In genomic region chr2:51795248-51795888, GRCh38 we compare ENCODE assay signal across 10 cellular contexts.
DNase-seq lines count a peak whose midpoint lies in the region; ATAC-seq and TF ChIP-seq lines count a peak whose summit lies in the region.
"Had no signal": no experiment of that assay in that cellular context is flagged by ENCODE, and none has a peak within 500 bp of the region (broad histone marks: within the 10 kb centered on the region; RNA-seq: fewer than 3 reads in every experiment).

No MANE protein-coding gene starts in this region.

- H3K36me3 ChIP-seq in testis (ENCODE audit: low read depth, missing control alignments) = no peaks in the 10 kb centered on the region
- H3K36me3 ChIP-seq: BLaER1 had no signal

- H3K27me3 ChIP-seq in testis = no peaks in the 10 kb centered on the region
- H3K27me3 ChIP-seq: BLaER1 had no signal

- no peak for ATAC-seq in activated naive CD8-positive, alpha-beta T cell treated with anti-CD3 and anti-CD28 coated beads, Interleukin-2, amount 50 U/mL, for 24 hours
- ATAC-seq in activated T-helper 17 cell treated with anti-CD3 and anti-CD28 coated beads, Interleukin-2, amount 50 U/mL, for 72 hours (replicated peaks) = no peak
- ATAC-seq in GM21526 (IDR thresholded peaks at IDR 0.05; ENCODE audit: low FRiP score, unreplicated experiment) = no peak
- ATAC-seq in effector memory CD8-positive, alpha-beta T cell (replicated peaks) = no peak
- ATAC-seq: activated naive CD4-positive, alpha-beta T cell treated with anti-CD3 and anti-CD28 coated beads, Interleukin-2, amount 50 U/mL, for 72 hours had no signal

- H3K4me3 ChIP-seq in choroid plexus epithelial cell (ENCODE audit: low read depth, low read length) (no peak overlapping the region), testis (no peak overlapping the region)
- H3K4me3 ChIP-seq: BLaER1 had no signal

- no peak overlapping the region for H3K4me3 Mint-ChIP-seq in activated naive CD8-positive, alpha-beta T cell treated with anti-CD3 and anti-CD28 coated beads, Interleukin-2, amount 50 U/mL, for 24 hours
- H3K4me3 Mint-ChIP-seq in activated naive CD8-positive, alpha-beta T cell treated with anti-CD3 and anti-CD28 coated beads for 36 hours = no peak overlapping the region
- H3K4me3 Mint-ChIP-seq in activated T-helper 17 cell treated with anti-CD3 and anti-CD28 coated beads, Interleukin-2, amount 50 U/mL, for 72 hours = no peak overlapping the region
- H3K4me3 Mint-ChIP-seq in effector memory CD8-positive, alpha-beta T cell = no peak overlapping the region

- no peaks in the 10 kb centered on the region for H3K4me1 Mint-ChIP-seq in activated naive CD8-positive, alpha-beta T cell treated with anti-CD3 and anti-CD28 coated beads, Interleukin-2, amount 50 U/mL, for 24 hours
- H3K4me1 Mint-ChIP-seq in activated naive CD8-positive, alpha-beta T cell treated with anti-CD3 and anti-CD28 coated beads for 36 hours = no peaks in the 10 kb centered on the region
- no peaks in the 10 kb centered on the region for H3K4me1 Mint-ChIP-seq in activated T-helper 17 cell treated with anti-CD3 and anti-CD28 coated beads, Interleukin-2, amount 50 U/mL, for 72 hours
- H3K4me1 Mint-ChIP-seq in effector memory CD8-positive, alpha-beta T cell (ENCODE audit: low read depth in 2 of 2) = no peaks in the 10 kb centered on the region

- no peak for TF ChIP-seq POLR2A in testis (IDR thresholded peaks at IDR 0.05)

- no peaks in the 10 kb centered on the region for H3K9me3 ChIP-seq in testis
- H3K9me3 ChIP-seq: BLaER1 had no signal

- no peak overlapping the region for H3K27ac ChIP-seq in testis
- H3K27ac ChIP-seq: BLaER1 had no signal

- peak; percentile 42 for TF ChIP-seq CTCF in choroid plexus epithelial cell (conservative IDR thresholded peaks at IDR 0.05; ENCODE audit: low read depth, low read length)
- TF ChIP-seq CTCF in testis (IDR thresholded peaks at IDR 0.05) = no peak

- DNase-seq in activated naive CD8-positive, alpha-beta T cell treated with anti-CD3 and anti-CD28 coated beads, Interleukin-2, amount 50 U/mL, for 24 hours = peak; percentile 3
- DNase-seq in activated naive CD8-positive, alpha-beta T cell treated with anti-CD3 and anti-CD28 coated beads for 36 hours = no peak
- DNase-seq in NCI-H2081 (lab: John Stamatoyannopoulos, UW) = peak; percentile 92 to 94
- peak; percentile 18 for DNase-seq in choroid plexus epithelial cell (ENCODE audit: low read depth)
- peak; percentile 43 for DNase-seq in testis
- no peak for DNase-seq in effector memory CD8-positive, alpha-beta T cell

- H3K36me3 Mint-ChIP-seq in activated naive CD8-positive, alpha-beta T cell treated with anti-CD3 and anti-CD28 coated beads, Interleukin-2, amount 50 U/mL, for 24 hours (ENCODE audit: low read depth) = no peaks in the 10 kb centered on the region
- no peaks in the 10 kb centered on the region for H3K36me3 Mint-ChIP-seq in activated naive CD8-positive, alpha-beta T cell treated with anti-CD3 and anti-CD28 coated beads for 36 hours
- H3K36me3 Mint-ChIP-seq in activated T-helper 17 cell treated with anti-CD3 and anti-CD28 coated beads, Interleukin-2, amount 50 U/mL, for 72 hours (ENCODE audit: low read depth) = no peaks in the 10 kb centered on the region
- no peaks in the 10 kb centered on the region for H3K36me3 Mint-ChIP-seq in effector memory CD8-positive, alpha-beta T cell (ENCODE audit: insufficient read depth)

- H3K9me3 Mint-ChIP-seq in activated naive CD8-positive, alpha-beta T cell treated with anti-CD3 and anti-CD28 coated beads, Interleukin-2, amount 50 U/mL, for 24 hours = peaks cover 40% of the 10 kb centered on the region
- H3K9me3 Mint-ChIP-seq in activated naive CD8-positive, alpha-beta T cell treated with anti-CD3 and anti-CD28 coated beads for 36 hours = peaks cover 17% of the 10 kb centered on the region
- H3K9me3 Mint-ChIP-seq in activated T-helper 17 cell treated with anti-CD3 and anti-CD28 coated beads, Interleukin-2, amount 50 U/mL, for 72 hours = peaks cover 3% of the 10 kb centered on the region
- H3K9me3 Mint-ChIP-seq in effector memory CD8-positive, alpha-beta T cell = peaks cover 1 to 9% of the 10 kb centered on the region in 2 donors

- intact Hi-C loops in testis (cut with DNase I; ENCODE audit: low total_unique reads) = no loop called here

- H3K4me1 ChIP-seq in testis = no peaks in the 10 kb centered on the region
- H3K4me1 ChIP-seq: BLaER1 had no signal

- WGBS in testis, 2 donors = 87 to 89% methylated on average over 4 to 6 of the region's 6 CpGs

- no peak overlapping the region for H3K27ac Mint-ChIP-seq in activated naive CD8-positive, alpha-beta T cell treated with anti-CD3 and anti-CD28 coated beads, Interleukin-2, amount 50 U/mL, for 24 hours
- H3K27ac Mint-ChIP-seq in activated naive CD8-positive, alpha-beta T cell treated with anti-CD3 and anti-CD28 coated beads for 36 hours = no peak overlapping the region
- no peak overlapping the region for H3K27ac Mint-ChIP-seq in activated T-helper 17 cell treated with anti-CD3 and anti-CD28 coated beads, Interleukin-2, amount 50 U/mL, for 72 hours
- H3K27ac Mint-ChIP-seq in effector memory CD8-positive, alpha-beta T cell = no peak overlapping the region
- H3K27ac Mint-ChIP-seq: activated naive CD4-positive, alpha-beta T cell treated with anti-CD3 and anti-CD28 coated beads, Interleukin-2, amount 50 U/mL, for 72 hours had no signal

- H3K27me3 Mint-ChIP-seq in activated naive CD8-positive, alpha-beta T cell treated with anti-CD3 and anti-CD28 coated beads, Interleukin-2, amount 50 U/mL, for 24 hours = no peaks in the 10 kb centered on the region
- no peaks in the 10 kb centered on the region for H3K27me3 Mint-ChIP-seq in activated naive CD8-positive, alpha-beta T cell treated with anti-CD3 and anti-CD28 coated beads for 36 hours
- H3K27me3 Mint-ChIP-seq in activated T-helper 17 cell treated with anti-CD3 and anti-CD28 coated beads, Interleukin-2, amount 50 U/mL, for 72 hours = no peaks in the 10 kb centered on the region
- no peaks in the 10 kb centered on the region for H3K27me3 Mint-ChIP-seq in effector memory CD8-positive, alpha-beta T cell

Comparison
In these comparisons a context has a peak if more than half of its experiments do, and no peak if none do; other contexts are left out.
1. DNase-seq: peak in activated naive CD8-positive, alpha-beta T cell treated with anti-CD3 and anti-CD28 coated beads, Interleukin-2, amount 50 U/mL, for 24 hours (single experiment), NCI-H2081 (2 of 2), choroid plexus epithelial cell (single experiment) and testis (single experiment); none in activated naive CD8-positive, alpha-beta T cell treated with anti-CD3 and anti-CD28 coated beads for 36 hours (single experiment) and effector memory CD8-positive, alpha-beta T cell (0 of 3).